Comparison of ENCODE assay signal across 8 cellular contexts in genomic region chr19:55173717-55174409, GRCh38. TPM values are rescaled to one million over a fixed set of nuclear protein-coding genes. Genes with fewer than 3 reads are reported as not detected.
A peak's percentile ranks its signal among the peaks of the same experiment; 100 is the strongest.
DNase-seq lines count a peak whose midpoint lies in the region; ATAC-seq, FAIRE-seq and TF ChIP-seq lines count a peak whose summit lies in the region.

No MANE protein-coding gene starts in this region.

- H3K4me1 Mint-ChIP-seq in activated T-cell treated with anti-CD3 and anti-CD28 coated beads, Interleukin-2, amount 50 U/mL, for 72 hours (ENCODE audit: low read depth), result peaks cover 17% of the 10 kb centered on the region
- peaks cover 17% of the 10 kb centered on the region for H3K4me1 Mint-ChIP-seq in osteocyte (ENCODE audit: unreplicated experiment)

- no peak overlapping the region for H3K27ac Mint-ChIP-seq in activated T-cell treated with anti-CD3 and anti-CD28 coated beads, Interleukin-2, amount 50 U/mL, for 72 hours
- no peak overlapping the region for H3K27ac Mint-ChIP-seq in osteocyte (ENCODE audit: unreplicated experiment)

- peak overlapping the region; percentile 74 to 76 for H3K4me3 Mint-ChIP-seq in activated T-cell treated with anti-CD3 and anti-CD28 coated beads, Interleukin-2, amount 50 U/mL, for 72 hours
- peak overlapping the region; percentile 69 for H3K4me3 Mint-ChIP-seq in osteocyte (ENCODE audit: unreplicated experiment)

- H3K9me3 Mint-ChIP-seq in activated T-cell treated with anti-CD3 and anti-CD28 coated beads, Interleukin-2, amount 50 U/mL, for 72 hours, result no peaks in the 10 kb centered on the region
- no peaks in the 10 kb centered on the region for H3K9me3 Mint-ChIP-seq in osteocyte (ENCODE audit: unreplicated experiment)

- no peak for TF ChIP-seq CTCF in osteocyte (IDR thresholded peaks at IDR 0.05)

- H3K36me3 Mint-ChIP-seq in activated T-cell treated with anti-CD3 and anti-CD28 coated beads, Interleukin-2, amount 50 U/mL, for 72 hours (ENCODE audit: insufficient read depth in 2 of 2), result peaks cover 0 to 3% of the 10 kb centered on the region in 2 donors
- H3K36me3 Mint-ChIP-seq in osteocyte (ENCODE audit: unreplicated experiment), result no peaks in the 10 kb centered on the region

- peak; percentile 36 to 51 for DNase-seq in NCI-H2081 (lab: John Stamatoyannopoulos, UW)
- no peak for DNase-seq in NCI-H2081 treated with DMSO at 0.1 percent for 48 hours (lab: John Stamatoyannopoulos, UW)
- DNase-seq in NCI-H226, result peak; percentile 91
- peak; percentile 70 to 71 for DNase-seq in activated T-cell treated with anti-CD3 and anti-CD28 coated beads, Interleukin-2, amount 50 U/mL, for 72 hours
- DNase-seq in frontal cortex (ENCODE audit: low spot score in 2 of 2), result peak; percentile 46 to 66
- DNase-seq in osteocyte (ENCODE audit: extremely low spot score, unreplicated experiment), result no peak

- peak; percentile 75 to 76 for ATAC-seq in activated T-cell treated with anti-CD3 and anti-CD28 coated beads, Interleukin-2, amount 50 U/mL, for 72 hours (replicated peaks in 1 of 2)
- ATAC-seq in HG03457 (IDR thresholded peaks at IDR 0.05; ENCODE audit: unreplicated experiment), result no peak
- ATAC-seq in HG03097 (IDR thresholded peaks at IDR 0.05; ENCODE audit: low FRiP score, unreplicated experiment), result no peak

- peaks cover 77% of the 10 kb centered on the region for H3K27me3 Mint-ChIP-seq in activated T-cell treated with anti-CD3 and anti-CD28 coated beads, Interleukin-2, amount 50 U/mL, for 72 hours (ENCODE audit: low read depth)
- H3K27me3 Mint-ChIP-seq in osteocyte (ENCODE audit: unreplicated experiment), result peaks cover 36% of the 10 kb centered on the region

- FAIRE-seq in frontal cortex (lab: Jason Lieb, UNC), result no peak

RNA-seq across cellular contexts. Expression of gene SYT5, which starts 6.2 kb away (rescaled TPM):
- 1 to 10 TPM in 1 of 2 donors, under 1 TPM in 1; 0.44 to 1.9 TPM for total RNA-seq in activated T-cell treated with anti-CD3 and anti-CD28 coated beads, Interleukin-2, amount 50 U/mL, for 72 hours
- 33.0 TPM for total RNA-seq in frontal cortex
- not detected in 2 replicates for total RNA-seq in osteocyte

RNA-seq across cellular contexts. Expression of gene DNAAF3, which starts 7.5 kb away (rescaled TPM):
- under 1 TPM; 0.46 TPM for total RNA-seq in activated T-cell treated with anti-CD3 and anti-CD28 coated beads, Interleukin-2, amount 50 U/mL, for 72 hours
- not detected for total RNA-seq in frontal cortex
- 1.5 and 2.1 TPM in 2 replicates for total RNA-seq in osteocyte

RNA-seq across cellular contexts. Expression of gene TNNI3, which starts 16.3 kb away (rescaled TPM):
- total RNA-seq in activated T-cell treated with anti-CD3 and anti-CD28 coated beads, Interleukin-2, amount 50 U/mL, for 72 hours, result under 1 TPM in 1 of 2 donors, not detected in 1; 0.91 TPM
- total RNA-seq in frontal cortex (0.41 TPM), osteocyte (0.57 TPM in 1 of 2 replicates, not detected in the other)

RNA-seq across cellular contexts. Expression of gene TNNT1, which starts 24.9 kb away (rescaled TPM):
- 1 to 10 TPM in 1 of 2 donors, under 1 TPM in 1; 0.49 to 1.3 TPM for total RNA-seq in activated T-cell treated with anti-CD3 and anti-CD28 coated beads, Interleukin-2, amount 50 U/mL, for 72 hours
- total RNA-seq in frontal cortex (2.4 TPM), osteocyte (not detected in 2 replicates)

RNA-seq across cellular contexts. Expression of gene PTPRH, which starts 35.4 kb away (rescaled TPM):
- total RNA-seq in activated T-cell treated with anti-CD3 and anti-CD28 coated beads, Interleukin-2, amount 50 U/mL, for 72 hours, result not detected
- 0.41 TPM for total RNA-seq in frontal cortex
- total RNA-seq in osteocyte, result 0.31 TPM in 1 of 2 replicates, not detected in the other

Comparison
In these comparisons a context has a peak if more than half of its experiments do, and no peak if none do; other contexts are left out.
1. DNase-seq: peak in NCI-H2081 (2 of 2), NCI-H226 (single experiment), activated T-cell treated with anti-CD3 and anti-CD28 coated beads, Interleukin-2, amount 50 U/mL, for 72 hours (2 of 2) and frontal cortex (2 of 2); none in NCI-H2081 treated with DMSO at 0.1 percent for 48 hours (single experiment) and osteocyte (single experiment).
2. ATAC-seq: peak in activated T-cell treated with anti-CD3 and anti-CD28 coated beads, Interleukin-2, amount 50 U/mL, for 72 hours (2 of 2); none in HG03457 (single experiment) and HG03097 (single experiment).
3. RNA of gene SYT5, which starts 6.2 kb away (total RNA-seq): 33.0 TPM in frontal cortex (single experiment); 0.44 to 1.9 TPM in activated T-cell treated with anti-CD3 and anti-CD28 coated beads, Interleukin-2, amount 50 U/mL, for 72 hours and not detected in osteocyte; every median in the first group is over 10 times any median in the second.